Comparison of ENCODE assay signal across 12 cellular contexts in genomic region chr11:118343981-118344521, GRCh38. TPM values are rescaled to one million over a fixed set of nuclear protein-coding genes. Genes with fewer than 3 reads are reported as not detected.
A peak's percentile ranks its signal among the peaks of the same experiment; 100 is the strongest.
DNase-seq lines count a peak whose midpoint lies in the region; ATAC-seq and TF ChIP-seq lines count a peak whose summit lies in the region.
"Had no signal": no experiment of that assay in that cellular context is flagged by ENCODE, and none has a peak within 500 bp of the region (broad histone marks: within the 10 kb centered on the region; RNA-seq: fewer than 3 reads in every experiment).

Gene CD3G (plus strand): TSS chr11:118344344. CDS start chr11:118344424, 80 bp downstream.

- peaks cover 75% of the 10 kb centered on the region for H3K36me3 Mint-ChIP-seq in CD4-positive, alpha-beta T cell (ENCODE audit: low read depth)
- H3K36me3 Mint-ChIP-seq in activated naive CD8-positive, alpha-beta T cell treated with anti-CD3 and anti-CD28 coated beads for 36 hours, result peaks cover 66% of the 10 kb centered on the region

- peaks cover 83% of the 10 kb centered on the region for H3K4me1 Mint-ChIP-seq in CD4-positive, alpha-beta T cell (ENCODE audit: low read depth)
- peaks cover 58% of the 10 kb centered on the region for H3K4me1 Mint-ChIP-seq in activated naive CD8-positive, alpha-beta T cell treated with anti-CD3 and anti-CD28 coated beads for 36 hours

- intact Hi-C loops in CD4-positive, alpha-beta T cell (cut with DNase I, micrococcal nuclease), result loop anchor here (1.0 to 5.0 kb wide), 5 partner anchors 15 to 142 kb away; partner anchors contain the start of genes UBE4A (in 2 of the 2) and JAML (in 1 of the 2)

- peak; percentile 75 for ATAC-seq in CD4-positive, alpha-beta T cell (ENCODE audit: poor library complexity)
- no peak for ATAC-seq in GM18517 (IDR thresholded peaks at IDR 0.05; ENCODE audit: unreplicated experiment)
- ATAC-seq in SK-N-SH treated with all-trans-retinoic acid at 6 μM for 48 hours, result no peak
- no peak for ATAC-seq in HG02840 (IDR thresholded peaks at IDR 0.05; ENCODE audit: low FRiP score, unreplicated experiment)
- no peak for ATAC-seq in HG02884 (IDR thresholded peaks at IDR 0.05; ENCODE audit: unreplicated experiment)
- ATAC-seq: A549 had no signal

- H3K27ac Mint-ChIP-seq in CD4-positive, alpha-beta T cell, result peak within 1 kb of the TSS; percentile 98
- H3K27ac Mint-ChIP-seq in activated naive CD8-positive, alpha-beta T cell treated with anti-CD3 and anti-CD28 coated beads for 36 hours, result peak within 1 kb of the TSS; percentile 98

- TF ChIP-seq CTCF in CD4-positive, alpha-beta T cell (IDR thresholded peaks at IDR 0.05), result no peak

- CTCF ChIA-PET in CD4-positive, alpha-beta T cell (lab: Charles Lee), result interaction anchor here (1.1 to 7.8 kb wide), 2 partner anchors 9 to 47 kb away, joined by 4 to 56 read pairs; no protein-coding TSS in a partner anchor

- peak within 1 kb of the TSS; percentile 97 for H3K4me3 Mint-ChIP-seq in CD4-positive, alpha-beta T cell
- peak within 1 kb of the TSS; percentile 94 for H3K4me3 Mint-ChIP-seq in activated naive CD8-positive, alpha-beta T cell treated with anti-CD3 and anti-CD28 coated beads for 36 hours

- peak within 1 kb of the TSS; percentile 90 for H3K27ac ChIP-seq in CD4-positive, alpha-beta T cell (ENCODE audit: low read depth, low read length)
- H3K27ac ChIP-seq: A549 had no signal

- DNase-seq in CD4-positive, alpha-beta T cell, result peak; percentile 63 to 81 (median 76)
- peak; percentile 76 to 81 for DNase-seq in activated CD4-positive, alpha-beta T cell treated with anti-CD3 and anti-CD28 coated beads, Interleukin-2, amount 50 U/mL, for 48 hours
- peak; percentile 79 for DNase-seq in activated naive CD8-positive, alpha-beta T cell treated with anti-CD3 and anti-CD28 coated beads for 36 hours
- DNase-seq in stimulated activated CD4-positive, alpha-beta T cell treated with anti-CD3 and anti-CD28 coated beads, Interleukin-1b, Interleukin-23, amount 100 ng/mL, for 4 hours (ENCODE audit: low read depth in 2 of 2), result peak; percentile 51 to 56
- DNase-seq: posterior cingulate gyrus, SK-N-SH had no signal

- H3K9me3 ChIP-seq in CD4-positive, alpha-beta T cell (ENCODE audit: control insufficient read depth, low read length), result no peaks in the 10 kb centered on the region
- H3K9me3 ChIP-seq: A549, SK-N-SH had no signal

- H3K27me3 Mint-ChIP-seq in CD4-positive, alpha-beta T cell, result no peaks in the 10 kb centered on the region
- H3K27me3 Mint-ChIP-seq in activated naive CD8-positive, alpha-beta T cell treated with anti-CD3 and anti-CD28 coated beads for 36 hours, result no peaks in the 10 kb centered on the region

- no peaks in the 10 kb centered on the region for H3K9me3 Mint-ChIP-seq in CD4-positive, alpha-beta T cell
- H3K9me3 Mint-ChIP-seq in activated naive CD8-positive, alpha-beta T cell treated with anti-CD3 and anti-CD28 coated beads for 36 hours, result no peaks in the 10 kb centered on the region

- POLR2A ChIA-PET in CD4-positive, alpha-beta T cell (lab: Charles Lee), result interaction anchor here (0.6 to 2.0 kb wide), 7 partner anchors 9 to 146 kb away, joined by 3 to 9 read pairs (median 4); partner anchors contain the start of genes JAML and UBE4A

- no peaks in the 10 kb centered on the region for H3K27me3 ChIP-seq in CD4-positive, alpha-beta T cell (ENCODE audit: control insufficient read depth, insufficient read depth, low read length)

TF ChIP-seq in SK-N-SH treated with all-trans-retinoic acid at 6 μM for 48 hours, 23 proteins besides CTCF, POLR2A, EP300 and RAD21:
- TF ChIP-seq ESRRG (CRISPR knock-in tag; IDR thresholded peaks at IDR 0.05) (no peak), RARB (CRISPR knock-in tag; IDR thresholded peaks at IDR 0.05) (no peak), CSDC2 (CRISPR knock-in tag; IDR thresholded peaks at IDR 0.05) (no peak), ZC3H10 (CRISPR knock-in tag; IDR thresholded peaks at IDR 0.05) (no peak), ZNF565 (CRISPR knock-in tag; conservative IDR thresholded peaks at IDR 0.05; ENCODE audit: low read depth) (no peak), BACH2 (CRISPR knock-in tag; IDR thresholded peaks at IDR 0.05; ENCODE audit: borderline replicate concordance) (no peak), CREB5 (CRISPR knock-in tag; IDR thresholded peaks at IDR 0.05; ENCODE audit: low read depth) (no peak), POU6F1 (CRISPR knock-in tag; IDR thresholded peaks at IDR 0.05; ENCODE audit: borderline replicate concordance, low read depth) (no peak), PPARA (CRISPR knock-in tag; IDR thresholded peaks at IDR 0.05; ENCODE audit: borderline replicate concordance) (no peak), ARNTL (CRISPR knock-in tag; IDR thresholded peaks at IDR 0.05; ENCODE audit: borderline replicate concordance, low read depth) (no peak), TSHZ2 (CRISPR knock-in tag; IDR thresholded peaks at IDR 0.05) (no peak), GLIS3 (CRISPR knock-in tag; IDR thresholded peaks at IDR 0.05) (no peak), ZNF70 (CRISPR knock-in tag; IDR thresholded peaks at IDR 0.05) (no peak), TCF4 (CRISPR knock-in tag; IDR thresholded peaks at IDR 0.05; ENCODE audit: borderline replicate concordance) (no peak), ZFP30 (CRISPR knock-in tag; IDR thresholded peaks at IDR 0.05) (no peak)

RNA-seq across cellular contexts. Expression of gene CD3G, which starts in this region (rescaled TPM):
- 100 to 1,000 TPM; 102 to 109 TPM for total RNA-seq in CD4-positive, alpha-beta T cell
- 100 to 1,000 TPM; 133 to 142 TPM for total RNA-seq in activated naive CD8-positive, alpha-beta T cell treated with anti-CD3 and anti-CD28 coated beads for 36 hours
- total RNA-seq: dermis microvascular lymphatic vessel endothelial cell had no signal
